In the genomic region with DNA sequence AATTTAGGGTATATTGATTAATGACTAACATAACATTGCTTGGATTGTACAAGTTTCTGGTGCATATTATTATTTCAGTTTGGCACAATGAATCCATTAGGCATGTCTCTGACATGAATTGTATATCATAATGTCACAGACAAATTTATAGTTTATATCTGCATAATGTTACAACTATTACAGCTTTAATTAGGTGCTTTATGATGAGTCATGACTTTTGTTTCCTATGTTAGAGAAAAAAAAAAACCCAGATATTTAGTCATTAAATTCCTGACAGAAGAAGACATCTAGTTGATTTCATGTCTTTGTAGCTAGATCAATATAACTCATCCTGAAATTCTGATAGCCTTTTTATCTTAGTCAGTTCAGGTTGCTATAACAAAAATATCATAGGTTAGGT, we compare ENCODE assay signal across 25 cellular contexts.
DNase-seq lines count a peak whose midpoint lies in the region; ATAC-seq, FAIRE-seq and TF ChIP-seq lines count a peak whose summit lies in the region.
"Had no signal": no experiment of that assay in that cellular context is flagged by ENCODE, and none has a peak within 500 bp of the region (broad histone marks: within the 10 kb centered on the region; RNA-seq: fewer than 3 reads in every experiment).

No MANE protein-coding gene starts in this region.

- no peaks in the 10 kb centered on the region for H3K36me3 ChIP-seq in K562 (ENCODE audit: control insufficient read depth, insufficient read depth, low read length)
- no peaks in the 10 kb centered on the region for H3K36me3 ChIP-seq in upper lobe of right lung
- H3K36me3 ChIP-seq: BE2C; BLaER1 treated with 17β-estradiol and CSF1 and Interleukin-3, amounts not matched to agents 10 nM and 100 nM had no signal

- H3K4me1 ChIP-seq in K562 (replicated peaks in 1 of 2; ENCODE audit: control insufficient read depth in 2 of 2, insufficient read depth in 2 of 2, low read length in 2 of 2) (no peaks in the 10 kb centered on the region), upper lobe of right lung (no peaks in the 10 kb centered on the region)
- H3K4me1 ChIP-seq: BE2C; BLaER1 treated with 17β-estradiol and CSF1 and Interleukin-3, amounts not matched to agents 10 nM and 100 nM had no signal

- H3K9me3 Mint-ChIP-seq in activated naive CD4-positive, alpha-beta T cell treated with anti-CD3 and anti-CD28 coated beads, Interleukin-2, amount 50 U/mL, for 24 hours: peaks cover 23% of the 10 kb centered on the region

- peak overlapping the region; percentile 35 for H3K27ac Mint-ChIP-seq in activated naive CD4-positive, alpha-beta T cell treated with anti-CD3 and anti-CD28 coated beads, Interleukin-2, amount 50 U/mL, for 24 hours
- H3K27ac Mint-ChIP-seq: CD14-positive monocyte; CD4-positive, alpha-beta memory T cell had no signal

- no peak overlapping the region for H3K4me3 Mint-ChIP-seq in activated naive CD4-positive, alpha-beta T cell treated with anti-CD3 and anti-CD28 coated beads, Interleukin-2, amount 50 U/mL, for 24 hours
- H3K4me3 Mint-ChIP-seq: CD14-positive monocyte; CD4-positive, alpha-beta memory T cell had no signal

- no peaks in the 10 kb centered on the region for H3K27me3 Mint-ChIP-seq in activated naive CD4-positive, alpha-beta T cell treated with anti-CD3 and anti-CD28 coated beads, Interleukin-2, amount 50 U/mL, for 24 hours
- H3K27me3 Mint-ChIP-seq: CD4-positive, alpha-beta memory T cell had no signal

- no peaks in the 10 kb centered on the region for H3K9me1 ChIP-seq in K562 (ENCODE audit: control insufficient read depth, insufficient read depth, low read length)

- no peak for ATAC-seq in K562
- ATAC-seq in upper lobe of right lung: no peak
- ATAC-seq: GM12878 had no signal

- intact Hi-C loops in K562 (cut with micrococcal nuclease) (no loop called here), upper lobe of right lung (cut with DNase I) (no loop called here)

- H3K79me2 ChIP-seq in K562 (ENCODE audit: control insufficient read depth, insufficient read depth, low read length): no peaks in the 10 kb centered on the region

- no peaks in the 10 kb centered on the region for H3K36me3 Mint-ChIP-seq in activated naive CD4-positive, alpha-beta T cell treated with anti-CD3 and anti-CD28 coated beads, Interleukin-2, amount 50 U/mL, for 24 hours
- H3K36me3 Mint-ChIP-seq: CD14-positive monocyte; CD4-positive, alpha-beta memory T cell had no signal

- H3K27ac ChIP-seq in K562 (ENCODE audit: extremely low read depth, low read depth, low read length) (no peak overlapping the region), upper lobe of right lung (no peak overlapping the region)
- H3K27ac ChIP-seq: 22Rv1; BLaER1 treated with 17β-estradiol and CSF1 and Interleukin-3, amounts not matched to agents 10 nM and 100 nM; GM23248 had no signal

- H2AFZ ChIP-seq in K562 (ENCODE audit: low read depth, low read length): no peak overlapping the region
- H2AFZ ChIP-seq: GM23248 had no signal

- TF ChIP-seq POLR2A in K562 (conservative IDR thresholded peaks at IDR 0.05): no peak

- FAIRE-seq in K562 (lab: Jason Lieb, UNC): no peak
- FAIRE-seq: A204.1, GM12878, GM19239, H1 had no signal

- in situ Hi-C loops in K562 (cut with MboI): no loop called here

- no peaks in the 10 kb centered on the region for H4K20me1 ChIP-seq in K562 (replicated peaks; ENCODE audit: control insufficient read depth, insufficient read depth, low read length)
- H4K20me1 ChIP-seq: BLaER1 treated with 17β-estradiol and CSF1 and Interleukin-3, amounts not matched to agents 10 nM and 100 nM had no signal

- TF ChIP-seq CTCF in K562 (IDR thresholded peaks at IDR 0.05 in 2 of 3, conservative IDR thresholded peaks at IDR 0.05 in 1 of 3; ENCODE audit: insufficient read depth in 2 of 3, low read depth in 1 of 3, low read length in 3 of 3) (no peak), upper lobe of right lung (IDR thresholded peaks at IDR 0.05) (no peak)

- no peak for TF ChIP-seq EP300 in K562 (IDR thresholded peaks at IDR 0.05; ENCODE audit: low read length)

- POLR2A ChIA-PET in K562 (lab: Yijun Ruan, JAX): no interaction called here

- no peak overlapping the region for H3K4me3 ChIP-seq in K562
- H3K4me3 ChIP-seq in upper lobe of right lung: no peak overlapping the region
- H3K4me3 ChIP-seq: BLaER1 treated with 17β-estradiol and CSF1 and Interleukin-3, amounts not matched to agents 10 nM and 100 nM; GM12878; GM23248 had no signal

- H3K27me3 ChIP-seq in K562 (ENCODE audit: control insufficient read depth in 2 of 2, insufficient read depth in 2 of 2, low read length in 2 of 2) (no peaks in the 10 kb centered on the region), upper lobe of right lung (no peaks in the 10 kb centered on the region)
- H3K27me3 ChIP-seq: BE2C; BLaER1 treated with 17β-estradiol and CSF1 and Interleukin-3, amounts not matched to agents 10 nM and 100 nM had no signal

- BruUV-seq in K562 (replicated peaks; lab: Mats Ljungman, UMichigan): no TSS peak

- DNase-seq in activated naive CD4-positive, alpha-beta T cell treated with Interleukin-2 at 50 U/mL for 16 hours: no peak
- DNase-seq in ELR (ENCODE audit: low read depth) (peak; percentile 10), K562 (ENCODE audit: extremely low read depth in 1 of 4, low spot score in 3 of 4) (no peak), upper lobe of right lung (no peak), glomerular visceral epithelial cell (ENCODE audit: extremely low spot score) (no peak)
- DNase-seq: ACHN; AML-193; BE2C; Calu3; CD4-positive, alpha-beta memory T cell; COR-L47; DMS153; DND-41; GDM1; GM23248; H7; HCEC 1CT had no signal

- no peak overlapping the region for H3K9ac ChIP-seq in K562 (ENCODE audit: insufficient read depth in 1 of 2, low read depth in 2 of 2, low read length in 2 of 2)
- H3K9ac ChIP-seq: BLaER1 treated with 17β-estradiol and CSF1 and Interleukin-3, amounts not matched to agents 10 nM and 100 nM; GM23248 had no signal

- H3K9me3 ChIP-seq in K562 (replicated peaks; ENCODE audit: control insufficient read depth, insufficient read depth, low read depth, low read length): no peaks in the 10 kb centered on the region
- H3K9me3 ChIP-seq in upper lobe of right lung: no peaks in the 10 kb centered on the region
- H3K9me3 ChIP-seq: BE2C; BLaER1 treated with 17β-estradiol and CSF1 and Interleukin-3, amounts not matched to agents 10 nM and 100 nM had no signal

- CTCF ChIA-PET in K562 (lab: Yijun Ruan, JAX; ENCODE audit: low intra/inter-chr PET ratio): no interaction called here

- no peaks in the 10 kb centered on the region for H3K4me1 Mint-ChIP-seq in activated naive CD4-positive, alpha-beta T cell treated with anti-CD3 and anti-CD28 coated beads, Interleukin-2, amount 50 U/mL, for 24 hours
- H3K4me1 Mint-ChIP-seq: CD14-positive monocyte; CD4-positive, alpha-beta memory T cell had no signal

- no peak for TF ChIP-seq RAD21 in K562 (CRISPR knock-in tag; conservative IDR thresholded peaks at IDR 0.05 in 1 of 2, IDR thresholded peaks at IDR 0.05 in 1 of 2)

- H3K4me2 ChIP-seq in K562 (ENCODE audit: insufficient read depth, low read length): no peak overlapping the region
- H3K4me2 ChIP-seq: BLaER1 treated with 17β-estradiol and CSF1 and Interleukin-3, amounts not matched to agents 10 nM and 100 nM had no signal

TF ChIP-seq in K562, 482 proteins besides CTCF, POLR2A, EP300 and RAD21:
- TF ChIP-seq HDAC1 (IDR thresholded peaks at IDR 0.05): no peak
- peak; percentile 41; the same call in 1 of the 2 replicates for TF ChIP-seq MAFG (tag; conservative IDR thresholded peaks at IDR 0.05)
- TF ChIP-seq BCOR (IDR thresholded peaks at IDR 0.05): no peak
- no peak for TF ChIP-seq RHOXF2B (CRISPR knock-in tag; conservative IDR thresholded peaks at IDR 0.05)
- TF ChIP-seq ELK1 (CRISPR knock-in tag; IDR thresholded peaks at IDR 0.05): no peak
- no peak for TF ChIP-seq ZNF511 (CRISPR knock-in tag; IDR thresholded peaks at IDR 0.05)
- no peak for TF ChIP-seq L3MBTL2 (IDR thresholded peaks at IDR 0.05)
- peak; percentile 22; the same call in 1 of the 2 replicates for TF ChIP-seq MAFF (IDR thresholded peaks at IDR 0.05; ENCODE audit: low read length)
- no peak for TF ChIP-seq BDP1 (IDR thresholded peaks at IDR 0.05; ENCODE audit: insufficient read depth, insufficient read length)
- peak; percentile 59 for TF ChIP-seq ZNF316 (IDR thresholded peaks at IDR 0.05)
- TF ChIP-seq GTF3C2 (IDR thresholded peaks at IDR 0.05; ENCODE audit: borderline replicate concordance, extremely low read depth, insufficient read length): no peak
